Comparison of ENCODE assay signal across 7 cellular contexts in the genomic region with DNA sequence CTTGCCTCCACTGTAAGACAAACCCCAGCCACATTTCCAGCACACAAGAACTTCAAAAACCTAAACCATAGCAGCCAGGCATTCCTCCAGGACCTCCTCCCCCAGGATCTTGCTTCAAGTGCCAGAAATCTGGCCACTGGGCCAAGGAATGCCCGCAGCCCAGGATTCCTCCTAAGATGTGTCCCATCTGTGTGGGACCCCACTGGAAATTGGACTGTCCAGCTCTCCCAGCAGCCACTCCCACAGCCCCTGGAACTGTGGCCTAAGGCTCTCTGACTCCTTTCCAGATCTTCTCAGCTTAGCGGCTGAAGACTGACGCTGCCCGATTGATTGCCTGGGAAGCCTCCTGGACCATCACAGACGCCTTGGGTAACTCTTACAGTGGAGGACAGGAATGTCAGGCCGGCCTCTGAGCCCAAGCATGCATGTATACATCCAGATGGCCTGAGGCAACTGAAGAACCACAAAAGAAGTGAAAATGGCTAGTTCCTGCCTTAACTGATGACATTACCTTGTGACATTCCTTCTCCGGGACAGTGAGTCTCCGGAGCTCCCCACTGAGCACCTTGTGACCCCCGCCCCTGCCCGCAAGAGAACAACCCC. TPM values are rescaled to one million over a fixed set of nuclear protein-coding genes. Genes with fewer than 3 reads are reported as not detected.
"Had no signal": no experiment of that assay in that cellular context is flagged by ENCODE, and none has a peak within 500 bp of the region (broad histone marks: within the 10 kb centered on the region; RNA-seq: fewer than 3 reads in every experiment).

No MANE protein-coding gene starts in this region.

RNA-seq across cellular contexts. Expression of gene DMRTB1, which starts 24.7 kb away (rescaled TPM):
- total RNA-seq: HepG2, HT1080, IMR-90, M059J, SK-MEL-5, T-cell had no signal
- polyA plus RNA-seq: HepG2, IMR-90, SK-N-SH had no signal
